Comparison of ENCODE assay signal across 36 cellular contexts in the genomic region with DNA sequence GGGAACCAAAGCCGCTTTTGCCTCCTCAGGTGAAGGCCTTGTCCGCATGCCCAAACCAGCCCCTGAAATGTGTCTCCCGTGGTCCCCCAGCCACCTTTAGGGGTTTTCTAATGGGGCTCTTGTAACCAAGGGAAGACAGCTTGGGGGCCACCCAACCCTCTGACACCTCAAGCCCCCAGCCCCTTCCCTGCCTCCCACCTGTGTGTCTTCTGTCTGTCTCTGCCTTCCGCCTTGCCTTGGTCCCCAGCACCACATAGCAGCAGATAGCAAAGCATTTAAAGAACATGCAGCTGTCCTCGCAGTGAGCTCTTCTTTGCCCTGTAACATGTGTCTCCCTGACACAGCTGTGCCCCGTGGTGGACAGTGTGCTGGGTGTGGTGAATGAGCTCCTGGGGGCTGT. TPM values are rescaled to one million over a fixed set of nuclear protein-coding genes. Genes with fewer than 3 reads are reported as not detected.
"Had no signal": no experiment of that assay in that cellular context is flagged by ENCODE, and none has a peak within 500 bp of the region (broad histone marks: within the 10 kb centered on the region; RNA-seq: fewer than 3 reads in every experiment).

No MANE protein-coding gene starts in this region.

- H3K9me3 Mint-ChIP-seq: activated CD4-positive, alpha-beta T cell treated with anti-CD3 and anti-CD28 coated beads, Interleukin-2, amount 10 ng/mL, durations not matched to agents 24 days and 14 days; activated naive CD4-positive, alpha-beta T cell treated with anti-CD3 and anti-CD28 coated beads, Interleukin-2, amount 50 U/mL, for 24 hours; activated naive CD8-positive, alpha-beta T cell treated with anti-CD3 and anti-CD28 coated beads, Interleukin-2, amount 10 ng/mL, durations not matched to agents 7 days and 5 days; activated T-cell treated with anti-CD3 and anti-CD28 coated beads, Interleukin-2, amount 50 U/mL, for 24 hours; activated T-helper 2 cell treated with anti-CD3 and anti-CD28 coated beads, Interferon-gamma antibody, Interleukin-2, Interleukin-4, amounts not matched to agents 10 μg/mL and 5 μg/mL and 100 μg/mL, durations not matched to agents 14 hours and 24 hours and 36 hours had no signal

- H3K36me3 Mint-ChIP-seq: activated naive CD4-positive, alpha-beta T cell treated with anti-CD3 and anti-CD28 coated beads, Interleukin-2, amount 50 U/mL, for 24 hours; activated naive CD8-positive, alpha-beta T cell treated with anti-CD3 and anti-CD28 coated beads, Interleukin-2, amount 10 ng/mL, durations not matched to agents 7 days and 5 days had no signal

- H3K4me3 ChIP-seq: ascending aorta, Peyer's patch had no signal

- H3K27me3 Mint-ChIP-seq: activated CD4-positive, alpha-beta T cell treated with anti-CD3 and anti-CD28 coated beads, Interleukin-2, amount 10 ng/mL, durations not matched to agents 24 days and 14 days; activated naive CD4-positive, alpha-beta T cell treated with anti-CD3 and anti-CD28 coated beads, Interleukin-2, amount 50 U/mL, for 24 hours; activated T-cell treated with anti-CD3 and anti-CD28 coated beads, Interleukin-2, amount 50 U/mL, for 24 hours had no signal

- H3K27ac ChIP-seq: ascending aorta, Peyer's patch, WERI-Rb-1 had no signal

- ATAC-seq: activated CD8-positive, alpha-beta T cell treated with anti-CD3 and anti-CD28 coated beads, Interleukin-2, amount 10 ng/mL, durations not matched to agents 7 days and 5 days; PC-3; Right ventricle myocardium inferior had no signal

- DNase-seq: activated CD4-positive, alpha-beta T cell treated with anti-CD3 and anti-CD28 coated beads for 1 hour; activated CD4-positive, alpha-beta T cell treated with anti-CD3 and anti-CD28 coated beads, Interleukin-2, amount 10 ng/mL, durations not matched to agents 24 days and 14 days; activated CD4-positive, alpha-beta T cell treated with anti-CD3 and anti-CD28 coated beads, Interleukin-2, amount 50 U/mL, for 48 hours; activated CD4-positive, CD25-positive, alpha-beta regulatory T cell; activated CD8-positive, alpha-beta T cell treated with anti-CD3 and anti-CD28 coated beads, Interleukin-2, amount 10 ng/mL, durations not matched to agents 7 days and 5 days; activated gamma-delta T cell; activated naive CD4-positive, alpha-beta T cell treated with Interleukin-2 at 50 U/mL for 16 hours; activated naive CD8-positive, alpha-beta T cell treated with anti-CD3 and anti-CD28 coated beads, Interleukin-2, amount 10 ng/mL, durations not matched to agents 7 days and 5 days; activated T-cell treated with anti-CD3 and anti-CD28 coated beads, Interleukin-2, amount 50 U/mL, for 24 hours; amygdala; KG1; MM.1S; MV-4-11; NCI-H1092; NCI-H1436 treated with DMSO at 0.1 percent for 48 hours; NCI-H1694 treated with DMSO at 0.1 percent for 48 hours; NCI-H2029; NCI-H345; NCI-H524 treated with DMSO at 0.1 percent for 48 hours; PC-3; Peyer's patch; RPMI8226; SIG-M5; SW 1271; T-helper 1 cell; T1000; WERI-Rb-1 had no signal

- H3K4me1 Mint-ChIP-seq: activated CD4-positive, alpha-beta T cell treated with anti-CD3 and anti-CD28 coated beads, Interleukin-2, amount 10 ng/mL, durations not matched to agents 24 days and 14 days; activated naive CD8-positive, alpha-beta T cell treated with anti-CD3 and anti-CD28 coated beads, Interleukin-2, amount 10 ng/mL, durations not matched to agents 7 days and 5 days had no signal

- H3K9me3 ChIP-seq: ascending aorta, Peyer's patch had no signal

- H3K27ac Mint-ChIP-seq: activated CD4-positive, alpha-beta T cell treated with anti-CD3 and anti-CD28 coated beads, Interleukin-2, amount 10 ng/mL, durations not matched to agents 24 days and 14 days; activated CD8-positive, alpha-beta T cell treated with anti-CD3 and anti-CD28 coated beads, Interleukin-2, amount 10 ng/mL, durations not matched to agents 7 days and 5 days; activated naive CD8-positive, alpha-beta T cell treated with anti-CD3 and anti-CD28 coated beads, Interleukin-2, amount 10 ng/mL, durations not matched to agents 7 days and 5 days; activated T-cell treated with anti-CD3 and anti-CD28 coated beads, Interleukin-2, amount 50 U/mL, for 24 hours; activated T-helper 2 cell treated with anti-CD3 and anti-CD28 coated beads, Interferon-gamma antibody, Interleukin-2, Interleukin-4, amounts not matched to agents 10 μg/mL and 5 μg/mL and 100 μg/mL, durations not matched to agents 14 hours and 24 hours and 36 hours had no signal

- H3K36me3 ChIP-seq: ascending aorta, Peyer's patch, WERI-Rb-1 had no signal

- H3K27me3 ChIP-seq: ascending aorta, Peyer's patch had no signal

- H3K4me3 Mint-ChIP-seq: activated CD4-positive, alpha-beta T cell treated with anti-CD3 and anti-CD28 coated beads, Interleukin-2, amount 10 ng/mL, durations not matched to agents 24 days and 14 days; activated CD8-positive, alpha-beta T cell treated with anti-CD3 and anti-CD28 coated beads, Interleukin-2, amount 10 ng/mL, durations not matched to agents 7 days and 5 days; activated naive CD4-positive, alpha-beta T cell treated with anti-CD3 and anti-CD28 coated beads, Interleukin-2, amount 50 U/mL, for 24 hours; activated naive CD8-positive, alpha-beta T cell treated with anti-CD3 and anti-CD28 coated beads, Interleukin-2, amount 10 ng/mL, durations not matched to agents 7 days and 5 days; activated T-cell treated with anti-CD3 and anti-CD28 coated beads, Interleukin-2, amount 50 U/mL, for 24 hours had no signal

- H3K4me1 ChIP-seq: ascending aorta, Peyer's patch had no signal

RNA-seq across cellular contexts. Expression of a gene that starts 9.6 kb away (rescaled TPM):
- total RNA-seq: activated CD4-positive, alpha-beta T cell treated with anti-CD3 and anti-CD28 coated beads, Interleukin-2, amount 10 ng/mL, durations not matched to agents 24 days and 14 days; activated CD8-positive, alpha-beta T cell treated with anti-CD3 and anti-CD28 coated beads, Interleukin-2, amount 10 ng/mL, durations not matched to agents 7 days and 5 days; activated naive CD8-positive, alpha-beta T cell treated with anti-CD3 and anti-CD28 coated beads, Interleukin-2, amount 10 ng/mL, durations not matched to agents 7 days and 5 days; activated T-helper 2 cell treated with anti-CD3 and anti-CD28 coated beads, Interferon-gamma antibody, Interleukin-2, Interleukin-4, amounts not matched to agents 10 μg/mL and 5 μg/mL and 100 μg/mL, durations not matched to agents 14 hours and 24 hours and 36 hours; ascending aorta; cardiac septum; LHCN-M2; NCI-H460; PC-3; Peyer's patch; Right ventricle myocardium inferior; T-helper 2 cell treated with Interferon-gamma antibody and Interleukin-4, amounts not matched to agents 100 ng/mL and 5 ng/mL, for 36 hours had no signal
- polyA plus RNA-seq: adipose tissue had no signal

RNA-seq across cellular contexts. Expression of a gene that starts 16.2 kb away (rescaled TPM):
- total RNA-seq: activated CD4-positive, alpha-beta T cell treated with anti-CD3 and anti-CD28 coated beads, Interleukin-2, amount 10 ng/mL, durations not matched to agents 24 days and 14 days; activated CD8-positive, alpha-beta T cell treated with anti-CD3 and anti-CD28 coated beads, Interleukin-2, amount 10 ng/mL, durations not matched to agents 7 days and 5 days; activated naive CD8-positive, alpha-beta T cell treated with anti-CD3 and anti-CD28 coated beads, Interleukin-2, amount 10 ng/mL, durations not matched to agents 7 days and 5 days; activated T-helper 2 cell treated with anti-CD3 and anti-CD28 coated beads, Interferon-gamma antibody, Interleukin-2, Interleukin-4, amounts not matched to agents 10 μg/mL and 5 μg/mL and 100 μg/mL, durations not matched to agents 14 hours and 24 hours and 36 hours; ascending aorta; cardiac septum; LHCN-M2; NCI-H460; PC-3; Peyer's patch; Right ventricle myocardium inferior; T-helper 2 cell treated with Interferon-gamma antibody and Interleukin-4, amounts not matched to agents 100 ng/mL and 5 ng/mL, for 36 hours had no signal

RNA-seq across cellular contexts. Expression of a gene that starts 31.8 kb away (rescaled TPM):
- total RNA-seq: activated CD4-positive, alpha-beta T cell treated with anti-CD3 and anti-CD28 coated beads, Interleukin-2, amount 10 ng/mL, durations not matched to agents 24 days and 14 days; activated CD8-positive, alpha-beta T cell treated with anti-CD3 and anti-CD28 coated beads, Interleukin-2, amount 10 ng/mL, durations not matched to agents 7 days and 5 days; activated naive CD8-positive, alpha-beta T cell treated with anti-CD3 and anti-CD28 coated beads, Interleukin-2, amount 10 ng/mL, durations not matched to agents 7 days and 5 days; activated T-helper 2 cell treated with anti-CD3 and anti-CD28 coated beads, Interferon-gamma antibody, Interleukin-2, Interleukin-4, amounts not matched to agents 10 μg/mL and 5 μg/mL and 100 μg/mL, durations not matched to agents 14 hours and 24 hours and 36 hours; ascending aorta; cardiac septum; LHCN-M2; NCI-H460; PC-3; Peyer's patch; Right ventricle myocardium inferior; T-helper 2 cell treated with Interferon-gamma antibody and Interleukin-4, amounts not matched to agents 100 ng/mL and 5 ng/mL, for 36 hours had no signal
- polyA plus RNA-seq: adipose tissue had no signal

RNA-seq across cellular contexts. Expression of a gene that starts 55.8 kb away (rescaled TPM):
- total RNA-seq: activated CD4-positive, alpha-beta T cell treated with anti-CD3 and anti-CD28 coated beads, Interleukin-2, amount 10 ng/mL, durations not matched to agents 24 days and 14 days; activated CD8-positive, alpha-beta T cell treated with anti-CD3 and anti-CD28 coated beads, Interleukin-2, amount 10 ng/mL, durations not matched to agents 7 days and 5 days; activated naive CD8-positive, alpha-beta T cell treated with anti-CD3 and anti-CD28 coated beads, Interleukin-2, amount 10 ng/mL, durations not matched to agents 7 days and 5 days; activated T-helper 2 cell treated with anti-CD3 and anti-CD28 coated beads, Interferon-gamma antibody, Interleukin-2, Interleukin-4, amounts not matched to agents 10 μg/mL and 5 μg/mL and 100 μg/mL, durations not matched to agents 14 hours and 24 hours and 36 hours; ascending aorta; cardiac septum; LHCN-M2; NCI-H460; PC-3; Peyer's patch; Right ventricle myocardium inferior; T-helper 2 cell treated with Interferon-gamma antibody and Interleukin-4, amounts not matched to agents 100 ng/mL and 5 ng/mL, for 36 hours had no signal
- polyA plus RNA-seq: adipose tissue had no signal

RNA-seq across cellular contexts. Expression of a gene that starts 59.0 kb away (rescaled TPM):
- total RNA-seq: activated CD4-positive, alpha-beta T cell treated with anti-CD3 and anti-CD28 coated beads, Interleukin-2, amount 10 ng/mL, durations not matched to agents 24 days and 14 days; activated CD8-positive, alpha-beta T cell treated with anti-CD3 and anti-CD28 coated beads, Interleukin-2, amount 10 ng/mL, durations not matched to agents 7 days and 5 days; activated naive CD8-positive, alpha-beta T cell treated with anti-CD3 and anti-CD28 coated beads, Interleukin-2, amount 10 ng/mL, durations not matched to agents 7 days and 5 days; activated T-helper 2 cell treated with anti-CD3 and anti-CD28 coated beads, Interferon-gamma antibody, Interleukin-2, Interleukin-4, amounts not matched to agents 10 μg/mL and 5 μg/mL and 100 μg/mL, durations not matched to agents 14 hours and 24 hours and 36 hours; ascending aorta; cardiac septum; LHCN-M2; NCI-H460; PC-3; Peyer's patch; Right ventricle myocardium inferior; T-helper 2 cell treated with Interferon-gamma antibody and Interleukin-4, amounts not matched to agents 100 ng/mL and 5 ng/mL, for 36 hours had no signal
- polyA plus RNA-seq: adipose tissue had no signal
